In genomic region chr7:149860821-149861727, GRCh38 we compare ENCODE assay signal across 11 cellular contexts.
DNase-seq lines count a peak whose midpoint lies in the region; FAIRE-seq and TF ChIP-seq lines count a peak whose summit lies in the region.
"Had no signal": no experiment of that assay in that cellular context is flagged by ENCODE, and none has a peak within 500 bp of the region (broad histone marks: within the 10 kb centered on the region; RNA-seq: fewer than 3 reads in every experiment).

No MANE protein-coding gene starts in this region.

- H3K27ac ChIP-seq in MM.1S (ENCODE audit: low read length), result no peak overlapping the region
- H3K27ac ChIP-seq: BLaER1 had no signal

- H3K9ac ChIP-seq in MM.1S (ENCODE audit: low read length), result no peak overlapping the region
- H3K9ac ChIP-seq: BLaER1 had no signal

- H3K27me3 ChIP-seq in MM.1S (replicated peaks; ENCODE audit: insufficient read depth, low read length), result no peaks in the 10 kb centered on the region
- H3K27me3 ChIP-seq: BLaER1 had no signal

- no peaks in the 10 kb centered on the region for H3K79me2 ChIP-seq in MM.1S (ENCODE audit: low read length)

- H3K9me2 ChIP-seq in MM.1S (replicated peaks; ENCODE audit: insufficient read depth, low read length), result no peaks in the 10 kb centered on the region

- no peak for FAIRE-seq in RCC 7860 (lab: Jason Lieb, UNC)
- FAIRE-seq: colon had no signal

- peaks cover 10% of the 10 kb centered on the region for H3K4me1 ChIP-seq in MM.1S (ENCODE audit: low read length)

- no peak overlapping the region for H3K4me2 ChIP-seq in MM.1S (ENCODE audit: low read depth, low read length)
- H3K4me2 ChIP-seq: BLaER1 had no signal

- H3K4me3 ChIP-seq in MM.1S (ENCODE audit: low read length) (no peak overlapping the region), fibroblast of mammary gland (ENCODE audit: control insufficient read depth, low read depth, low read length) (no peak overlapping the region), retinal pigment epithelial cell (ENCODE audit: low read length) (no peak overlapping the region)
- H3K4me3 ChIP-seq: BLaER1 had no signal

- no peaks in the 10 kb centered on the region for H3F3A ChIP-seq in MM.1S (ENCODE audit: insufficient read depth, low read length)

- no peaks in the 10 kb centered on the region for H4K20me1 ChIP-seq in MM.1S (ENCODE audit: insufficient read depth, low read length)
- H4K20me1 ChIP-seq: BLaER1 had no signal

- peak; percentile 31 for TF ChIP-seq CTCF in MM.1S (IDR thresholded peaks at IDR 0.05; ENCODE audit: low read length)
- peak; percentile 27 for TF ChIP-seq CTCF in fibroblast of mammary gland (conservative IDR thresholded peaks at IDR 0.05; ENCODE audit: control insufficient read depth, insufficient read depth, low read depth, low read length)
- peak; percentile 34 for TF ChIP-seq CTCF in retinal pigment epithelial cell (conservative IDR thresholded peaks at IDR 0.05; ENCODE audit: low read depth, low read length)

- no peaks in the 10 kb centered on the region for H3K9me3 ChIP-seq in MM.1S (replicated peaks; ENCODE audit: insufficient read depth, low read length)
- H3K9me3 ChIP-seq: BLaER1 had no signal

- peak; percentile 60 to 64 for DNase-seq in activated T-cell treated with anti-CD3 and anti-CD28 coated beads, Interleukin-2, amount 50 U/mL, for 48 hours
- DNase-seq in activated T-cell treated with anti-CD3 and anti-CD28 coated beads, Interleukin-2, amount 50 U/mL, for 1 hour, result no peak
- no peak for DNase-seq in MM.1S
- DNase-seq in fibroblast of mammary gland (ENCODE audit: low read depth), result no peak
- no peak for DNase-seq in retinal pigment epithelial cell (ENCODE audit: low read depth)
- DNase-seq in inferior parietal cortex (ENCODE audit: extremely low spot score), result no peak
- no peak for DNase-seq in RCC 7860 (ENCODE audit: low spot score)
- DNase-seq in NCI-H82 treated with DMSO at 0.1 percent for 48 hours (lab: John Stamatoyannopoulos, UW; ENCODE audit: unreplicated experiment), result no peak
- DNase-seq: NCI-H187 had no signal

- no peaks in the 10 kb centered on the region for H3K36me3 ChIP-seq in MM.1S (replicated peaks; ENCODE audit: insufficient read depth, low read length)

- H2AFZ ChIP-seq in MM.1S (ENCODE audit: low read length), result no peak overlapping the region

Comparison
In these comparisons a context has a peak if more than half of its experiments do, and no peak if none do; other contexts are left out.
1. DNase-seq: peak in activated T-cell treated with anti-CD3 and anti-CD28 coated beads, Interleukin-2, amount 50 U/mL, for 48 hours (2 of 2); none in activated T-cell treated with anti-CD3 and anti-CD28 coated beads, Interleukin-2, amount 50 U/mL, for 1 hour (single experiment), MM.1S (single experiment), fibroblast of mammary gland (single experiment), retinal pigment epithelial cell (single experiment), inferior parietal cortex (single experiment), RCC 7860 (single experiment) and NCI-H82 treated with DMSO at 0.1 percent for 48 hours (single experiment).
2. Peak in every context shown above with its lines, with median percentiles within 50 percentile points of each other: CTCF ChIP-seq.